In the genomic region with DNA sequence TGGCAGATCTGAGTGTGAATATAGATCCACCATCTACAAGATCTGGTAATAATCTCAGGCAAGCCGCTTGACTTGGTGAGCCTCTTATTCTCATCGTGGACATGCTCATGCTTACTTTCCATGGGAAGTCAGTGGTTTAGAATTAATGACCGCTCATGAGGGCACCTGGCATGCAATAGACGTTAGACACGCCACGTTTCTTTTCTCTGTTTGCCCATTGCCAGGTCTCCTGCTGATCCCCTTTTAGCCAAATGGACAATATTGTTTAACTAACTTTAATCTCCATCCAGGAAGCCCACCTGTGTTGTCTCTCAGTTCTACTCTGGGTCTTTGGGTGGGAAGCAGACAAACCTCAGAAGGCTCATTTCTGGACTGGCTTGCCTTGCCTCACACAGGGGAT, we compare ENCODE assay signal across 23 cellular contexts.
DNase-seq lines count a peak whose midpoint lies in the region; ATAC-seq, FAIRE-seq and TF ChIP-seq lines count a peak whose summit lies in the region.
"Had no signal": no experiment of that assay in that cellular context is flagged by ENCODE, and none has a peak within 500 bp of the region (broad histone marks: within the 10 kb centered on the region; RNA-seq: fewer than 3 reads in every experiment).

No MANE protein-coding gene starts in this region.

- POLR2A ChIA-PET in Panc1 (lab: Charles Lee): no interaction called here

- no peaks in the 10 kb centered on the region for H3K27me3 ChIP-seq in Panc1 (ENCODE audit: control insufficient read depth, insufficient read depth, low read length)
- no peaks in the 10 kb centered on the region for H3K27me3 ChIP-seq in breast epithelium
- H3K27me3 ChIP-seq in right lobe of liver: no peaks in the 10 kb centered on the region

- TF ChIP-seq RAD21 in Ishikawa (IDR thresholded peaks at IDR 0.05; ENCODE audit: low read depth): no peak

- WGBS in right lobe of liver (ENCODE audit: insufficient coverage, low coverage, low lambda C conversion rate, missing lambda C conversion rate): 81% methylated on average over 5 of the region's 6 CpGs

- TF ChIP-seq POLR2A in breast epithelium (IDR thresholded peaks at IDR 0.05) (no peak), right lobe of liver (IDR thresholded peaks at IDR 0.05) (no peak)

- no peak for FAIRE-seq in D721Med (lab: Jason Lieb, UNC)
- FAIRE-seq: A204.1, G401.6, GM12892, GM18507, H54, HTR-8/SVneo had no signal

- no TSS peak for BruUV-seq in Panc1 (replicated peaks; lab: Mats Ljungman, UMichigan)

- CTCF ChIA-PET in Panc1 (lab: Charles Lee): no interaction called here

- H3K9me3 ChIP-seq in Panc1 (ENCODE audit: control insufficient read depth, insufficient read depth, low read depth, low read length): no peaks in the 10 kb centered on the region
- H3K9me3 ChIP-seq in breast epithelium: no peaks in the 10 kb centered on the region
- no peaks in the 10 kb centered on the region for H3K9me3 ChIP-seq in right lobe of liver
- H3K9me3 ChIP-seq: BE2C had no signal

- H3K4me1 ChIP-seq in Panc1 (ENCODE audit: control insufficient read depth, insufficient read depth, low read length): no peaks in the 10 kb centered on the region
- H3K4me1 ChIP-seq in breast epithelium: peaks cover 0 to 14% of the 10 kb centered on the region in 2 donors
- H3K4me1 ChIP-seq in right lobe of liver: no peaks in the 10 kb centered on the region
- H3K4me1 ChIP-seq: BE2C had no signal

- H3K36me3 ChIP-seq in Panc1 (ENCODE audit: control insufficient read depth, insufficient read depth, low read length) (no peaks in the 10 kb centered on the region), breast epithelium (no peaks in the 10 kb centered on the region), right lobe of liver (no peaks in the 10 kb centered on the region)
- H3K36me3 ChIP-seq: BE2C had no signal

- TF ChIP-seq CTCF in Panc1 (IDR thresholded peaks at IDR 0.05): no peak
- TF ChIP-seq CTCF in breast epithelium (IDR thresholded peaks at IDR 0.05): no peak
- no peak for TF ChIP-seq CTCF in D721Med (IDR thresholded peaks at IDR 0.05; ENCODE audit: insufficient read depth, missing control alignments)
- no peak for TF ChIP-seq CTCF in right lobe of liver (IDR thresholded peaks at IDR 0.05)

- in situ Hi-C loops in Panc1 (cut with HindIII; ENCODE audit: low pct_unique_long_range_greater_than_20kb, low sequenced_read_pairs): no loop called here

- TF ChIP-seq EP300 in Ishikawa (IDR thresholded peaks at IDR 0.05; ENCODE audit: borderline replicate concordance): peak; percentile 79

- H3K27ac ChIP-seq in Panc1 (ENCODE audit: low read length) (0 out of 2 replicates have a peak overlapping the region, but pooled peaks have one; percentile 13), breast epithelium (peak overlapping the region; percentile 83 to 90), right lobe of liver (no peak overlapping the region)

- DNase-seq in NCI-H146 (lab: John Stamatoyannopoulos, UW) (peak; percentile 82), Panc1 (ENCODE audit: low read depth, low spot score) (no peak), breast epithelium (ENCODE audit: low spot score in 2 of 2) (no peak), D721Med (ENCODE audit: insufficient read length, low spot score) (no peak), NCI-H1436 (lab: John Stamatoyannopoulos, UW) (no peak), NCI-H1092 treated with DMSO at 0.1 percent for 48 hours (lab: John Stamatoyannopoulos, UW) (no peak), right lobe of liver (no peak)
- DNase-seq: ACHN; BE2C; C1 segment of cervical spinal cord; CD4-positive, CD25-positive, alpha-beta regulatory T cell; CD8-positive, alpha-beta memory T cell; COR-L47; HCEC 1CT; IMR-90 had no signal

- H3K4me3 ChIP-seq in Panc1 (ENCODE audit: low read depth in 2 of 2, low read length in 2 of 2) (no peak overlapping the region), breast epithelium (no peak overlapping the region), right lobe of liver (no peak overlapping the region)
- H3K4me3 ChIP-seq: GM23338 had no signal

- ATAC-seq in Panc1 (no peak), right lobe of liver (no peak)
- ATAC-seq: GM23338 had no signal

- intact Hi-C loops in Panc1 (cut with micrococcal nuclease; ENCODE audit: unreplicated experiment): no loop called here
- intact Hi-C loops in breast epithelium (cut with DNase I; ENCODE audit: low total_unique reads): no loop called here
- intact Hi-C loops in right lobe of liver (cut with DNase I): no loop called here

TF ChIP-seq in Ishikawa, 13 proteins besides CTCF, POLR2A, EP300 and RAD21:
- TF ChIP-seq NFIC (IDR thresholded peaks at IDR 0.05) (peak; percentile 65), TCF12 (IDR thresholded peaks at IDR 0.05; ENCODE audit: low read depth) (peak; percentile 81), TAF1 (IDR thresholded peaks at IDR 0.05; ENCODE audit: low read depth) (no peak), YY1 (IDR thresholded peaks at IDR 0.05; ENCODE audit: low read depth) (no peak), ZBTB7A (IDR thresholded peaks at IDR 0.05; ENCODE audit: low read depth) (no peak), CREB1 (IDR thresholded peaks at IDR 0.05; ENCODE audit: low read depth) (no peak), CEBPB (IDR thresholded peaks at IDR 0.05) (no peak), FOXM1 (IDR thresholded peaks at IDR 0.05; ENCODE audit: borderline replicate concordance, low read depth) (0 out of 2 replicates have a peak, but pooled peaks have one; percentile 28), TEAD4 (IDR thresholded peaks at IDR 0.05) (0 out of 2 replicates have a peak, but pooled peaks have one; percentile 44), EGR1 (IDR thresholded peaks at IDR 0.05) (no peak)
- TF ChIP-seq, protein P1, sequence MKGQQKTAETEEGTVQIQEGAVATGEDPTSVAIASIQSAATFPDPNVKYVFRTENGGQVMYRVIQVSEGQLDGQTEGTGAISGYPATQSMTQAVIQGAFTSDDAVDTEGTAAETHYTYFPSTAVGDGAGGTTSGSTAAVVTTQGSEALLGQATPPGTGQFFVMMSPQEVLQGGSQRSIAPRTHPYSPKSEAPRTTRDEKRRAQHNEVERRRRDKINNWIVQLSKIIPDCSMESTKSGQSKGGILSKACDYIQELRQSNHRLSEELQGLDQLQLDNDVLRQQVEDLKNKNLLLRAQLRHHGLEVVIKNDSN (IDR thresholded peaks at IDR 0.05): no peak
- TF ChIP-seq, protein P2, sequence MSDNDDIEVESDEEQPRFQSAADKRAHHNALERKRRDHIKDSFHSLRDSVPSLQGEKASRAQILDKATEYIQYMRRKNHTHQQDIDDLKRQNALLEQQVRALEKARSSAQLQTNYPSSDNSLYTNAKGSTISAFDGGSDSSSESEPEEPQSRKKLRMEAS (IDR thresholded peaks at IDR 0.05): no peak
- TF ChIP-seq, protein P3, sequence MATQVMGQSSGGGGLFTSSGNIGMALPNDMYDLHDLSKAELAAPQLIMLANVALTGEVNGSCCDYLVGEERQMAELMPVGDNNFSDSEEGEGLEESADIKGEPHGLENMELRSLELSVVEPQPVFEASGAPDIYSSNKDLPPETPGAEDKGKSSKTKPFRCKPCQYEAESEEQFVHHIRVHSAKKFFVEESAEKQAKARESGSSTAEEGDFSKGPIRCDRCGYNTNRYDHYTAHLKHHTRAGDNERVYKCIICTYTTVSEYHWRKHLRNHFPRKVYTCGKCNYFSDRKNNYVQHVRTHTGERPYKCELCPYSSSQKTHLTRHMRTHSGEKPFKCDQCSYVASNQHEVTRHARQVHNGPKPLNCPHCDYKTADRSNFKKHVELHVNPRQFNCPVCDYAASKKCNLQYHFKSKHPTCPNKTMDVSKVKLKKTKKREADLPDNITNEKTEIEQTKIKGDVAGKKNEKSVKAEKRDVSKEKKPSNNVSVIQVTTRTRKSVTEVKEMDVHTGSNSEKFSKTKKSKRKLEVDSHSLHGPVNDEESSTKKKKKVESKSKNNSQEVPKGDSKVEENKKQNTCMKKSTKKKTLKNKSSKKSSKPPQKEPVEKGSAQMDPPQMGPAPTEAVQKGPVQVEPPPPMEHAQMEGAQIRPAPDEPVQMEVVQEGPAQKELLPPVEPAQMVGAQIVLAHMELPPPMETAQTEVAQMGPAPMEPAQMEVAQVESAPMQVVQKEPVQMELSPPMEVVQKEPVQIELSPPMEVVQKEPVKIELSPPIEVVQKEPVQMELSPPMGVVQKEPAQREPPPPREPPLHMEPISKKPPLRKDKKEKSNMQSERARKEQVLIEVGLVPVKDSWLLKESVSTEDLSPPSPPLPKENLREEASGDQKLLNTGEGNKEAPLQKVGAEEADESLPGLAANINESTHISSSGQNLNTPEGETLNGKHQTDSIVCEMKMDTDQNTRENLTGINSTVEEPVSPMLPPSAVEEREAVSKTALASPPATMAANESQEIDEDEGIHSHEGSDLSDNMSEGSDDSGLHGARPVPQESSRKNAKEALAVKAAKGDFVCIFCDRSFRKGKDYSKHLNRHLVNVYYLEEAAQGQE (IDR thresholded peaks at IDR 0.05; ENCODE audit: low read depth): no peak
TF ChIP-seq in Ishikawa: peak in this region for 4.

Comparison
In these comparisons a context has a peak if more than half of its experiments do, and no peak if none do; other contexts are left out.
1. H3K27ac ChIP-seq: peak in Panc1 (single experiment) and breast epithelium (2 of 2); none in right lobe of liver (0 of 3).